Comparison of ENCODE assay signal across 21 cellular contexts in genomic region chr22:36586250-36586649, GRCh38.
"Had no signal": no experiment of that assay in that cellular context is flagged by ENCODE, and none has a peak within 500 bp of the region (broad histone marks: within the 10 kb centered on the region; RNA-seq: fewer than 3 reads in every experiment).

No MANE protein-coding gene starts in this region.

- H3K27ac Mint-ChIP-seq: activated naive CD8-positive, alpha-beta T cell; activated T-helper 2 cell treated with anti-CD3 and anti-CD28 coated beads, Interferon-gamma antibody, Interleukin-2, Interleukin-4, amounts not matched to agents 10 μg/mL and 5 μg/mL and 100 μg/mL, durations not matched to agents 14 hours and 24 hours and 36 hours; natural killer cell; T-cell; T-helper 2 cell treated with Interferon-gamma antibody and Interleukin-4, amounts not matched to agents 5 μg/mL and 100 μg/mL, for 36 hours had no signal

- H3K36me3 ChIP-seq: cardiac muscle cell, left lung, pancreas, right atrium auricular region, thoracic aorta, upper lobe of right lung had no signal

- H3K4me3 ChIP-seq: cardiac muscle cell, left lung, lung, pancreas, psoas muscle, right atrium auricular region, thoracic aorta, upper lobe of right lung had no signal

- H3K27ac ChIP-seq: cardiac muscle cell, left lung, pancreas, psoas muscle, right atrium auricular region, thoracic aorta, upper lobe of right lung had no signal

- ATAC-seq: activated T-cell treated with anti-CD3 and anti-CD28 coated beads, Interleukin-2, amount 50 U/mL, for 4 hours; left lung; natural killer cell; psoas muscle; T-cell; upper lobe of right lung had no signal

- H3K4me1 ChIP-seq: left lung, pancreas, psoas muscle, right atrium auricular region, upper lobe of right lung had no signal

- DNase-seq: activated CD4-positive, alpha-beta T cell treated with anti-CD3 and anti-CD28 coated beads for 4 hours; activated CD4-positive, alpha-beta T cell treated with anti-CD3 and anti-CD28 coated beads, Interleukin-2, amount 50 U/mL, for 48 hours; activated CD8-positive, alpha-beta memory T cell treated with anti-CD3 and anti-CD28 coated beads, Interleukin-2, amount 50 U/mL, for 48 hours; activated naive CD4-positive, alpha-beta T cell; activated T-cell treated with anti-CD3 and anti-CD28 coated beads, Interleukin-2, amount 50 U/mL, for 4 hours; left lung; midbrain; natural killer cell; pancreas; psoas muscle; stimulated activated CD4-positive, alpha-beta T cell treated with anti-CD3 and anti-CD28 coated beads, Interleukin-4, amount 100 ng/mL, for 24 hours; stimulated activated naive CD4-positive, alpha-beta T cell treated with Interleukin-2 at 50 U/mL for 16 hours; T-cell; upper lobe of right lung had no signal

- H3K9me3 ChIP-seq: left lung, pancreas, psoas muscle, right atrium auricular region, thoracic aorta, upper lobe of right lung had no signal

- H3K36me3 Mint-ChIP-seq: natural killer cell, T-cell had no signal

- H3K4me3 Mint-ChIP-seq: activated naive CD8-positive, alpha-beta T cell; activated T-cell treated with anti-CD3 and anti-CD28 coated beads, Interleukin-2, amount 50 U/mL, for 4 hours; natural killer cell; T-cell; T-helper 2 cell treated with Interferon-gamma antibody and Interleukin-4, amounts not matched to agents 5 μg/mL and 100 μg/mL, for 36 hours had no signal

- H3K4me1 Mint-ChIP-seq: natural killer cell, T-cell had no signal

- H3K27me3 ChIP-seq: cardiac muscle cell, pancreas, right atrium auricular region had no signal

- H3K9me3 Mint-ChIP-seq: activated T-helper 2 cell treated with anti-CD3 and anti-CD28 coated beads, Interferon-gamma antibody, Interleukin-2, Interleukin-4, amounts not matched to agents 10 μg/mL and 5 μg/mL and 100 μg/mL, durations not matched to agents 14 hours and 24 hours and 36 hours; natural killer cell; T-helper 2 cell treated with Interferon-gamma antibody and Interleukin-4, amounts not matched to agents 5 μg/mL and 100 μg/mL, for 36 hours had no signal
